10 cellular contexts compared by ENCODE assay signal in the genomic region with DNA sequence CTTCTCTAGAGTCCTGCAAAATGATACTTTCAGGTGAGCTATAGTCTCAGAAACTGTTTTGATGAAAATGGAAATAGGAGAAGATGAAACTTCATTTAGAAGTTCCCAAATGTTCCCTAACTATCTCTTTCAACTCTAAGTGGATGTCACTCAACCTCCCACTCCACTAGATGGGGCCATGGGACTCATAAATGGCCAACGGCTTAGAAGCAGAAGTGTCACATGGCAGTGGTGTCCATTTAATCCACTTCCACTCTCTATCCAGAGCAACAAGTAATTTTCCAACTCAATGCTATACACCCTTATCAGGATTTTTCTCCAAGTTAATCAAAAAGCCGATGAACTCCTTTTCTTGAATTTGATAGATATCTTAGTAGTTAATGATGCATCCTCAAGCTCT.
DNase-seq lines count a peak whose midpoint lies in the region; ATAC-seq and TF ChIP-seq lines count a peak whose summit lies in the region.
"Had no signal": no experiment of that assay in that cellular context is flagged by ENCODE, and none has a peak within 500 bp of the region (broad histone marks: within the 10 kb centered on the region; RNA-seq: fewer than 3 reads in every experiment).

No MANE protein-coding gene starts in this region.

- DNase-seq in COR-L47 (lab: John Stamatoyannopoulos, UW) (peak; percentile 56), HEK293T (ENCODE audit: extremely low spot score) (peak; percentile 11), RWPE2 (ENCODE audit: low spot score) (no peak), inferior parietal cortex (ENCODE audit: extremely low spot score) (peak; percentile 27), suprapubic skin (ENCODE audit: low spot score in 2 of 2) (no peak), T-helper 1 cell (no peak), WTC11 (ENCODE audit: low spot score) (no peak)
- DNase-seq in naive thymus-derived CD4-positive, alpha-beta T cell, result no peak
- DNase-seq: nephron progenitor cell had no signal

- 0 out of 3 replicates have a peak, but pooled peaks have one; percentile 38 for ATAC-seq in RWPE2 (ENCODE audit: low read depth)
- ATAC-seq in naive thymus-derived CD4-positive, alpha-beta T cell, result no peak
- no peak for ATAC-seq in WTC11

- WGBS in suprapubic skin, result 71% methylated on average over 2 of the region's 2 CpGs

- H3K4me3 ChIP-seq in RWPE2 (ENCODE audit: severe bottlenecking) (no peak overlapping the region), suprapubic skin (no peak overlapping the region)
- no peak overlapping the region for H3K4me3 ChIP-seq in naive thymus-derived CD4-positive, alpha-beta T cell (ENCODE audit: low read length)

- TF ChIP-seq EP300 in suprapubic skin (IDR thresholded peaks at IDR 0.05), result no peak

- H3K27me3 ChIP-seq in RWPE2 (ENCODE audit: insufficient read depth, poor library complexity, severe bottlenecking), result peaks cover 8% of the 10 kb centered on the region
- no peaks in the 10 kb centered on the region for H3K27me3 ChIP-seq in naive thymus-derived CD4-positive, alpha-beta T cell (ENCODE audit: control insufficient read depth in 2 of 2, insufficient read depth in 2 of 2, low read length in 2 of 2)
- no peaks in the 10 kb centered on the region for H3K27me3 ChIP-seq in suprapubic skin

- no peaks in the 10 kb centered on the region for H3K27me3 Mint-ChIP-seq in naive thymus-derived CD4-positive, alpha-beta T cell
- no peaks in the 10 kb centered on the region for H3K27me3 Mint-ChIP-seq in WTC11 (ENCODE audit: low read depth)

- H3K9me3 ChIP-seq in RWPE2 (ENCODE audit: severe bottlenecking) (no peaks in the 10 kb centered on the region), suprapubic skin (no peaks in the 10 kb centered on the region)
- no peaks in the 10 kb centered on the region for H3K9me3 ChIP-seq in naive thymus-derived CD4-positive, alpha-beta T cell (ENCODE audit: control insufficient read depth in 2 of 3, low read length in 3 of 3)

- POLR2A ChIA-PET in HEK293T (lab: Yijun Ruan, JAX), result no interaction called here
- POLR2A ChIA-PET in naive thymus-derived CD4-positive, alpha-beta T cell (lab: Charles Lee), result no interaction called here
- POLR2A ChIA-PET in WTC11 (lab: Charles Lee), result no interaction called here

- no peaks in the 10 kb centered on the region for H3K4me1 Mint-ChIP-seq in naive thymus-derived CD4-positive, alpha-beta T cell
- no peaks in the 10 kb centered on the region for H3K4me1 Mint-ChIP-seq in WTC11

- CTCF ChIA-PET in HEK293T (lab: Yijun Ruan, JAX), result no interaction called here
- CTCF ChIA-PET in naive thymus-derived CD4-positive, alpha-beta T cell (lab: Charles Lee), result no interaction called here
- CTCF ChIA-PET in WTC11 (lab: Charles Lee), result interaction anchor here (0.5 to 0.7 kb wide), 2 partner anchors 158 to 166 kb away, joined by 3 to 4 read pairs; no protein-coding TSS in a partner anchor

- H3K4me3 Mint-ChIP-seq in naive thymus-derived CD4-positive, alpha-beta T cell, result no peak overlapping the region
- H3K4me3 Mint-ChIP-seq in WTC11, result no peak overlapping the region
- H3K4me3 Mint-ChIP-seq: brain, nephron progenitor cell had no signal

- peaks cover 0 to 8% (median 3%) of the 10 kb centered on the region in 11 donors for H3K9me3 Mint-ChIP-seq in naive thymus-derived CD4-positive, alpha-beta T cell
- H3K9me3 Mint-ChIP-seq in WTC11, result no peaks in the 10 kb centered on the region
- H3K9me3 Mint-ChIP-seq: nephron progenitor cell had no signal

- TF ChIP-seq CTCF in RWPE2 (IDR thresholded peaks at IDR 0.05; ENCODE audit: poor library complexity, severe bottlenecking) (peak; percentile 43), suprapubic skin (IDR thresholded peaks at IDR 0.05) (no peak), WTC11 (IDR thresholded peaks at IDR 0.05) (no peak)

- no peak for TF ChIP-seq POLR2A in suprapubic skin (IDR thresholded peaks at IDR 0.05)

- no peaks in the 10 kb centered on the region for H3K36me3 ChIP-seq in RWPE2 (ENCODE audit: low read depth)
- no peaks in the 10 kb centered on the region for H3K36me3 ChIP-seq in naive thymus-derived CD4-positive, alpha-beta T cell (ENCODE audit: control insufficient read depth in 2 of 3, insufficient read depth in 3 of 3, low read length in 3 of 3)
- H3K36me3 ChIP-seq in suprapubic skin, result no peaks in the 10 kb centered on the region

- no peak overlapping the region for H3K27ac Mint-ChIP-seq in naive thymus-derived CD4-positive, alpha-beta T cell
- H3K27ac Mint-ChIP-seq in WTC11, result no peak overlapping the region
- H3K27ac Mint-ChIP-seq: brain, nephron progenitor cell had no signal

- no peaks in the 10 kb centered on the region for H3K4me1 ChIP-seq in RWPE2 (ENCODE audit: insufficient read depth, poor library complexity, severe bottlenecking)
- H3K4me1 ChIP-seq in naive thymus-derived CD4-positive, alpha-beta T cell (ENCODE audit: control insufficient read depth in 2 of 2, insufficient read depth in 2 of 2, low read length in 2 of 2), result no peaks in the 10 kb centered on the region
- no peaks in the 10 kb centered on the region for H3K4me1 ChIP-seq in suprapubic skin

- intact Hi-C loops in naive thymus-derived CD4-positive, alpha-beta T cell (cut with micrococcal nuclease), result no loop called here

- H3K27ac ChIP-seq in RWPE2 (ENCODE audit: poor library complexity, severe bottlenecking), result no peak overlapping the region
- H3K27ac ChIP-seq in naive thymus-derived CD4-positive, alpha-beta T cell (ENCODE audit: low read depth, low read length), result no peak overlapping the region
- H3K27ac ChIP-seq in suprapubic skin, result no peak overlapping the region

- no peaks in the 10 kb centered on the region for H3K36me3 Mint-ChIP-seq in naive thymus-derived CD4-positive, alpha-beta T cell
- peaks cover 3% of the 10 kb centered on the region; the same call in 1 of the 2 replicates for H3K36me3 Mint-ChIP-seq in WTC11
- H3K36me3 Mint-ChIP-seq: brain had no signal

TF ChIP-seq in HEK293T, 16 proteins besides CTCF, POLR2A, EP300 and RAD21:
- TF ChIP-seq TARDBP (IDR thresholded peaks at IDR 0.05), result no peak
- TF ChIP-seq, protein P1, sequence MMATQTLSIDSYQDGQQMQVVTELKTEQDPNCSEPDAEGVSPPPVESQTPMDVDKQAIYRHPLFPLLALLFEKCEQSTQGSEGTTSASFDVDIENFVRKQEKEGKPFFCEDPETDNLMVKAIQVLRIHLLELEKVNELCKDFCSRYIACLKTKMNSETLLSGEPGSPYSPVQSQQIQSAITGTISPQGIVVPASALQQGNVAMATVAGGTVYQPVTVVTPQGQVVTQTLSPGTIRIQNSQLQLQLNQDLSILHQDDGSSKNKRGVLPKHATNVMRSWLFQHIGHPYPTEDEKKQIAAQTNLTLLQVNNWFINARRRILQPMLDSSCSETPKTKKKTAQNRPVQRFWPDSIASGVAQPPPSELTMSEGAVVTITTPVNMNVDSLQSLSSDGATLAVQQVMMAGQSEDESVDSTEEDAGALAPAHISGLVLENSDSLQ (IDR thresholded peaks at IDR 0.05), result peak; percentile 65
TF ChIP-seq in HEK293T: peak in this region for 1.

TF ChIP-seq in WTC11, 78 proteins besides CTCF, POLR2A, EP300 and RAD21 (continues in another document):
- TF ChIP-seq SOX15 (CRISPR knock-in tag; IDR thresholded peaks at IDR 0.05), result no peak
- no peak for TF ChIP-seq CREM (CRISPR knock-in tag; IDR thresholded peaks at IDR 0.05)
- no peak for TF ChIP-seq NR1H2 (CRISPR knock-in tag; IDR thresholded peaks at IDR 0.05)
- TF ChIP-seq, protein P2, sequence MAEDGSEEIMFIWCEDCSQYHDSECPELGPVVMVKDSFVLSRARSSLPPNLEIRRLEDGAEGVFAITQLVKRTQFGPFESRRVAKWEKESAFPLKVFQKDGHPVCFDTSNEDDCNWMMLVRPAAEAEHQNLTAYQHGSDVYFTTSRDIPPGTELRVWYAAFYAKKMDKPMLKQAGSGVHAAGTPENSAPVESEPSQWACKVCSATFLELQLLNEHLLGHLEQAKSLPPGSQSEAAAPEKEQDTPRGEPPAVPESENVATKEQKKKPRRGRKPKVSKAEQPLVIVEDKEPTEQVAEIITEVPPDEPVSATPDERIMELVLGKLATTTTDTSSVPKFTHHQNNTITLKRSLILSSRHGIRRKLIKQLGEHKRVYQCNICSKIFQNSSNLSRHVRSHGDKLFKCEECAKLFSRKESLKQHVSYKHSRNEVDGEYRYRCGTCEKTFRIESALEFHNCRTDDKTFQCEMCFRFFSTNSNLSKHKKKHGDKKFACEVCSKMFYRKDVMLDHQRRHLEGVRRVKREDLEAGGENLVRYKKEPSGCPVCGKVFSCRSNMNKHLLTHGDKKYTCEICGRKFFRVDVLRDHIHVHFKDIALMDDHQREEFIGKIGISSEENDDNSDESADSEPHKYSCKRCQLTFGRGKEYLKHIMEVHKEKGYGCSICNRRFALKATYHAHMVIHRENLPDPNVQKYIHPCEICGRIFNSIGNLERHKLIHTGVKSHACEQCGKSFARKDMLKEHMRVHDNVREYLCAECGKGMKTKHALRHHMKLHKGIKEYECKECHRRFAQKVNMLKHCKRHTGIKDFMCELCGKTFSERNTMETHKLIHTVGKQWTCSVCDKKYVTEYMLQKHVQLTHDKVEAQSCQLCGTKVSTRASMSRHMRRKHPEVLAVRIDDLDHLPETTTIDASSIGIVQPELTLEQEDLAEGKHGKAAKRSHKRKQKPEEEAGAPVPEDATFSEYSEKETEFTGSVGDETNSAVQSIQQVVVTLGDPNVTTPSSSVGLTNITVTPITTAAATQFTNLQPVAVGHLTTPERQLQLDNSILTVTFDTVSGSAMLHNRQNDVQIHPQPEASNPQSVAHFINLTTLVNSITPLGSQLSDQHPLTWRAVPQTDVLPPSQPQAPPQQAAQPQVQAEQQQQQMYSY (CRISPR knock-in tag; IDR thresholded peaks at IDR 0.05), result no peak
- TF ChIP-seq FOXJ3 (CRISPR knock-in tag; IDR thresholded peaks at IDR 0.05; ENCODE audit: borderline replicate concordance), result no peak

Comparison
In these comparisons a context has a peak if more than half of its experiments do, and no peak if none do; other contexts are left out.
1. DNase-seq: peak in COR-L47 (single experiment), HEK293T (single experiment) and inferior parietal cortex (single experiment); none in RWPE2 (single experiment), naive thymus-derived CD4-positive, alpha-beta T cell (0 of 9), suprapubic skin (0 of 2), T-helper 1 cell (0 of 5) and WTC11 (single experiment).